Comparison of ENCODE assay signal across 2 cellular contexts in genomic region chr11:17313349-17314231, GRCh38.
TF ChIP-seq lines count a peak whose summit lies in the region.

No MANE protein-coding gene starts in this region.

TF ChIP-seq in GM23338, 12 proteins besides CTCF, POLR2A, EP300 and RAD21 (continued from another document):
- TF ChIP-seq ETS1 (IDR thresholded peaks at IDR 0.05) (no peak), CREB1 (CRISPR knock-in tag; IDR thresholded peaks at IDR 0.05; ENCODE audit: low read depth) (no peak), REST (IDR thresholded peaks at IDR 0.05; ENCODE audit: unreplicated experiment) (no peak), EZH2 (IDR thresholded peaks at IDR 0.05; ENCODE audit: low read depth, unreplicated experiment) (no peak), POLR2AphosphoS5 (IDR thresholded peaks at IDR 0.05; ENCODE audit: low read depth) (no peak), NANOG (IDR thresholded peaks at IDR 0.05; ENCODE audit: borderline replicate concordance) (no peak)

TF ChIP-seq in SK-N-SH treated with all-trans-retinoic acid at 6 μM for 48 hours, 23 proteins besides CTCF, POLR2A, EP300 and RAD21 (continued from another document):
- TF ChIP-seq TSHZ2 (CRISPR knock-in tag; IDR thresholded peaks at IDR 0.05) (no peak), CREB5 (CRISPR knock-in tag; IDR thresholded peaks at IDR 0.05; ENCODE audit: low read depth) (no peak), BACH2 (CRISPR knock-in tag; IDR thresholded peaks at IDR 0.05; ENCODE audit: borderline replicate concordance) (no peak), CSRNP3 (CRISPR knock-in tag; IDR thresholded peaks at IDR 0.05) (no peak), PATZ1 (CRISPR knock-in tag; IDR thresholded peaks at IDR 0.05; ENCODE audit: borderline replicate concordance) (no peak), CSDC2 (CRISPR knock-in tag; IDR thresholded peaks at IDR 0.05) (no peak), PPARA (CRISPR knock-in tag; IDR thresholded peaks at IDR 0.05; ENCODE audit: borderline replicate concordance) (no peak), OSR1 (CRISPR knock-in tag; IDR thresholded peaks at IDR 0.05) (no peak), ARNTL (CRISPR knock-in tag; IDR thresholded peaks at IDR 0.05; ENCODE audit: borderline replicate concordance, low read depth) (no peak)
